In genomic region chr5:82276800-82277612, GRCh38 we compare ENCODE assay signal across 8 cellular contexts. TPM values are rescaled to one million over a fixed set of nuclear protein-coding genes. Genes with fewer than 3 reads are reported as not detected.
DNase-seq lines count a peak whose midpoint lies in the region; ATAC-seq and TF ChIP-seq lines count a peak whose summit lies in the region.

No MANE protein-coding gene starts in this region.

- peaks cover 33% of the 10 kb centered on the region for H3K4me1 Mint-ChIP-seq in memory B cell

- H3K27me3 ChIP-seq in right atrium auricular region (no peaks in the 10 kb centered on the region), vagina (no peaks in the 10 kb centered on the region)

- DNase-seq in right atrium auricular region (ENCODE audit: low spot score) (no peak), Right ventricle myocardium superior (no peak), astrocyte of the cerebellum (ENCODE audit: low read depth) (no peak), memory B cell (ENCODE audit: low spot score in 2 of 2) (no peak), vagina (ENCODE audit: extremely low spot score in 2 of 2) (no peak), dermis blood vessel endothelial cell (no peak)

- H3K27me3 Mint-ChIP-seq in memory B cell, result no peaks in the 10 kb centered on the region

- H3K27ac Mint-ChIP-seq in memory B cell, result peak overlapping the region; percentile 98

- H3K4me3 ChIP-seq in right atrium auricular region (peak overlapping the region; percentile 63 to 86), astrocyte of the cerebellum (ENCODE audit: low read depth, low read length) (peak overlapping the region; percentile 95), vagina (peak overlapping the region; percentile 62 to 92)

- peaks cover 0 to 18% of the 10 kb centered on the region in 2 donors for H3K4me1 ChIP-seq in right atrium auricular region
- peaks cover 25% of the 10 kb centered on the region for H3K4me1 ChIP-seq in vagina

- no peak for ATAC-seq in Right ventricle myocardium superior (ENCODE audit: poor library complexity)
- no peak for ATAC-seq in memory B cell (ENCODE audit: low read depth)
- no peak for ATAC-seq in GM21723 (IDR thresholded peaks at IDR 0.05; ENCODE audit: unreplicated experiment)
- ATAC-seq in GM21619 (IDR thresholded peaks at IDR 0.05; ENCODE audit: unreplicated experiment), result no peak

- no peaks in the 10 kb centered on the region for H3K9me3 Mint-ChIP-seq in memory B cell

- in situ Hi-C loops in astrocyte of the cerebellum (cut with HindIII; ENCODE audit: low sequenced_read_pairs), result no loop called here

- peak overlapping the region; percentile 96 for H3K4me3 Mint-ChIP-seq in memory B cell

- TF ChIP-seq POLR2A in vagina (IDR thresholded peaks at IDR 0.05), result no peak

- H3K36me3 Mint-ChIP-seq in memory B cell, result peaks cover 20% of the 10 kb centered on the region

- H3K27ac ChIP-seq in right atrium auricular region (no peak overlapping the region), vagina (peak overlapping the region; percentile 79)

- TF ChIP-seq CTCF in right atrium auricular region (IDR thresholded peaks at IDR 0.05) (no peak), astrocyte of the cerebellum (IDR thresholded peaks at IDR 0.05; ENCODE audit: low read depth, low read length, missing control alignments) (no peak), vagina (IDR thresholded peaks at IDR 0.05) (no peak)

- H3K36me3 ChIP-seq in right atrium auricular region (peaks cover 25% of the 10 kb centered on the region), vagina (peaks cover 0 to 23% of the 10 kb centered on the region in 2 donors)

- intact Hi-C loops in Right ventricle myocardium superior (cut with DNase I), result no loop called here
- intact Hi-C loops in vagina (cut with DNase I), result no loop called here

- H3K9me3 ChIP-seq in right atrium auricular region (no peaks in the 10 kb centered on the region), vagina (no peaks in the 10 kb centered on the region)

RNA-seq across cellular contexts. Expression of gene RPS23, which starts 1.1 kb away (rescaled TPM):
- total RNA-seq in right atrium auricular region, result 1,000 to 10,000 TPM; 1,337 to 2,849 TPM
- 1,193 TPM for total RNA-seq in Right ventricle myocardium superior
- total RNA-seq in vagina, result 2,334 TPM
- 3,030 and 3,622 TPM in 2 replicates for total RNA-seq in dermis blood vessel endothelial cell
